29 cellular contexts compared by ENCODE assay signal in the genomic region with DNA sequence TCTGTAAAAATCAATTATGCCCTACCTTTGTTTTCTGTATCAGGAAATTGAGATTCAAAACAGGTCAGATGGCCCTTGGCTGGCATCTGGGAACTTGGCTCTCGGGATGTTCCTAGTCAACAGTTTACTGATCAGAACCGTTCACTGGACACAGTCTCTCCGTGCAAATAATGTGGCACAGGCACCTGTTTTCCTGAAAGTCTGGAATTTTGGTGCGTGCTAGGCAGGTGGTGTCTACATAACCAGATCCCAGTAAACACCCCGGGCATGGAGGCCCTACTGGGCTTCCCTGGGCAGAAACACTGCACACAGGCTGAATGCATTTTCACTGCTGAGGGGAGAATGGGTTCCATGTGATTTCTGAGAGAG. TPM values are rescaled to one million over a fixed set of nuclear protein-coding genes. Genes with fewer than 3 reads are reported as not detected.
DNase-seq lines count a peak whose midpoint lies in the region; ATAC-seq and TF ChIP-seq lines count a peak whose summit lies in the region.
"Had no signal": no experiment of that assay in that cellular context is flagged by ENCODE, and none has a peak within 500 bp of the region (broad histone marks: within the 10 kb centered on the region; RNA-seq: fewer than 3 reads in every experiment).

No MANE protein-coding gene starts in this region.

- no peaks in the 10 kb centered on the region for H3K9me3 Mint-ChIP-seq in activated T-helper 17 cell treated with anti-CD3 and anti-CD28 coated beads, Interleukin-2, amount 50 U/mL, for 72 hours
- peaks cover 8% of the 10 kb centered on the region for H3K9me3 Mint-ChIP-seq in nephron progenitor cell
- H3K9me3 Mint-ChIP-seq: activated CD4-positive, alpha-beta T cell treated with anti-CD3 and anti-CD28 coated beads, Interleukin-2, amount 10 ng/mL, durations not matched to agents 24 days and 14 days; CD8-positive, alpha-beta memory T cell; natural killer cell; stimulated activated naive B cell treated with anti-CD40 and anti-IgM and Interleukin-4, amounts not matched to agents 10 μg/mL and 1 μg/mL and 100 μg/mL, for 72 hours; T-helper 1 cell treated with Interleukin-12 subunit alpha and Interleukin-12 subunit beta and Interleukin-4 antibody, amounts not matched to agents 30 μg/mL and 1 μg/mL, for 36 hours had no signal

- H3K4me1 Mint-ChIP-seq in activated T-helper 17 cell treated with anti-CD3 and anti-CD28 coated beads, Interleukin-2, amount 50 U/mL, for 72 hours = peaks cover 34% of the 10 kb centered on the region
- H3K4me1 Mint-ChIP-seq in nephron progenitor cell = peaks cover 31% of the 10 kb centered on the region

- in situ Hi-C loops in G401 (cut with HindIII; ENCODE audit: low sequenced_read_pairs) = no loop called here

- H3K4me3 Mint-ChIP-seq in activated T-helper 17 cell treated with anti-CD3 and anti-CD28 coated beads, Interleukin-2, amount 50 U/mL, for 72 hours = no peak overlapping the region
- H3K4me3 Mint-ChIP-seq in nephron progenitor cell = no peak overlapping the region
- H3K4me3 Mint-ChIP-seq: activated CD4-positive, alpha-beta T cell treated with anti-CD3 and anti-CD28 coated beads, Interleukin-2, amount 10 ng/mL, durations not matched to agents 24 days and 14 days; brain; CD8-positive, alpha-beta memory T cell; natural killer cell; stimulated activated naive B cell treated with anti-CD40 and anti-IgM and Interleukin-4, amounts not matched to agents 10 μg/mL and 1 μg/mL and 100 μg/mL, for 72 hours; T-helper 1 cell treated with Interleukin-12 subunit alpha and Interleukin-12 subunit beta and Interleukin-4 antibody, amounts not matched to agents 30 μg/mL and 1 μg/mL, for 36 hours had no signal

- peaks cover 100% of the 10 kb centered on the region for H3K36me3 Mint-ChIP-seq in activated T-helper 17 cell treated with anti-CD3 and anti-CD28 coated beads, Interleukin-2, amount 50 U/mL, for 72 hours (ENCODE audit: low read depth)
- peaks cover 85% of the 10 kb centered on the region for H3K36me3 Mint-ChIP-seq in nephron progenitor cell (ENCODE audit: low read depth)

- ATAC-seq in activated T-helper 17 cell treated with anti-CD3 and anti-CD28 coated beads, Interleukin-2, amount 50 U/mL, for 72 hours (replicated peaks) = no peak
- ATAC-seq in GM18502 (IDR thresholded peaks at IDR 0.05; ENCODE audit: poor library complexity, unreplicated experiment) = no peak
- ATAC-seq: natural killer cell; stimulated activated naive B cell treated with anti-CD40 and anti-IgM and Interleukin-4, amounts not matched to agents 10 μg/mL and 1 μg/mL and 100 μg/mL, for 72 hours had no signal

- H3K27me3 Mint-ChIP-seq in activated T-helper 17 cell treated with anti-CD3 and anti-CD28 coated beads, Interleukin-2, amount 50 U/mL, for 72 hours = no peaks in the 10 kb centered on the region
- no peaks in the 10 kb centered on the region for H3K27me3 Mint-ChIP-seq in nephron progenitor cell (ENCODE audit: low read depth, poor library complexity)
- H3K27me3 Mint-ChIP-seq: activated CD4-positive, alpha-beta T cell treated with anti-CD3 and anti-CD28 coated beads, Interleukin-2, amount 10 ng/mL, durations not matched to agents 24 days and 14 days; brain; CD8-positive, alpha-beta memory T cell; stimulated activated naive B cell treated with anti-CD40 and anti-IgM and Interleukin-4, amounts not matched to agents 10 μg/mL and 1 μg/mL and 100 μg/mL, for 72 hours had no signal

- H3K27ac Mint-ChIP-seq in activated T-helper 17 cell treated with anti-CD3 and anti-CD28 coated beads, Interleukin-2, amount 50 U/mL, for 72 hours = peak overlapping the region; percentile 31
- peak overlapping the region; percentile 64 for H3K27ac Mint-ChIP-seq in nephron progenitor cell
- H3K27ac Mint-ChIP-seq: natural killer cell; T-helper 1 cell treated with Interleukin-12 subunit alpha and Interleukin-12 subunit beta and Interleukin-4 antibody, amounts not matched to agents 30 μg/mL and 1 μg/mL, for 36 hours had no signal

- H3K27ac ChIP-seq in C4-2B = peak overlapping the region; percentile 12
- H3K27ac ChIP-seq: colonic mucosa, esophagus squamous epithelium, gastrocnemius medialis, KMS-11, left ventricle myocardium inferior, SJSA1 had no signal

- DNase-seq in G401 (ENCODE audit: low spot score) = peak; percentile 77
- DNase-seq in nephron progenitor cell = no peak
- no peak for DNase-seq in stimulated activated CD4-positive, alpha-beta T cell treated with anti-CD3 and anti-CD28 coated beads, Interleukin-15, amount 100 ng/mL, for 24 hours
- DNase-seq in D341Med (ENCODE audit: low spot score) = no peak
- DNase-seq: activated CD4-positive, alpha-beta T cell treated with anti-CD3 and anti-CD28 coated beads, Interleukin-2, amount 10 ng/mL, durations not matched to agents 24 days and 14 days; activated CD8-positive, alpha-beta memory T cell treated with anti-CD3 and anti-CD28 coated beads, Interleukin-2, amount 50 U/mL, for 48 hours; activated effector memory CD4-positive, alpha-beta T cell treated with Interleukin-2 at 50 U/mL for 16 hours; CD8-positive, alpha-beta memory T cell; colonic mucosa; esophagus squamous epithelium; gastrocnemius medialis; GDM1; hippocampal formation; left ventricle myocardium inferior; midbrain; natural killer cell; NCI-H1694; NCI-H2171; NCI-H524; retina; stimulated activated CD4-positive, alpha-beta T cell treated with anti-CD3 and anti-CD28 coated beads, Interleukin-4, amount 100 ng/mL, for 1 hour; stimulated activated naive B cell treated with anti-CD40 and anti-IgM and Interleukin-4, amounts not matched to agents 10 μg/mL and 1 μg/mL and 100 μg/mL, for 72 hours had no signal

- TF ChIP-seq CTCF in C4-2B (conservative IDR thresholded peaks at IDR 0.05) = no peak
- no peak for TF ChIP-seq CTCF in nephron progenitor cell (IDR thresholded peaks at IDR 0.05)

RNA-seq across cellular contexts. Expression of a gene that starts 7.5 kb away (rescaled TPM):
- total RNA-seq in G401 (2014; rRNA removed; shearing (Covaris generic)) = 64.7 and 97.1 TPM in 2 replicates
- total RNA-seq in activated T-helper 17 cell treated with anti-CD3 and anti-CD28 coated beads, Interleukin-2, amount 50 U/mL, for 72 hours = 100 to 1,000 TPM in 1 of 2 donors, 10 to 100 TPM in 1; 60.5 to 142 TPM

RNA-seq across cellular contexts. Expression of a gene that starts 45.0 kb away (rescaled TPM):
- 4.9 and 8.7 TPM in 2 replicates for total RNA-seq in G401 (2014; rRNA removed; shearing (Covaris generic))
- 10 to 100 TPM; 24.8 to 30.1 TPM for total RNA-seq in activated T-helper 17 cell treated with anti-CD3 and anti-CD28 coated beads, Interleukin-2, amount 50 U/mL, for 72 hours
